Comparison of ENCODE assay signal across 21 cellular contexts in genomic region chr16:10240854-10241613, GRCh38. TPM values are rescaled to one million over a fixed set of nuclear protein-coding genes. Genes with fewer than 3 reads are reported as not detected.
"Had no signal": no experiment of that assay in that cellular context is flagged by ENCODE, and none has a peak within 500 bp of the region (broad histone marks: within the 10 kb centered on the region; RNA-seq: fewer than 3 reads in every experiment).

No MANE protein-coding gene starts in this region.

- H3K9me3 ChIP-seq: body of pancreas, colonic mucosa, stomach, testis, upper lobe of right lung had no signal

- ATAC-seq: activated CD4-positive, alpha-beta T cell treated with anti-CD3 and anti-CD28 coated beads for 36 hours; body of pancreas; right cardiac atrium; upper lobe of right lung had no signal

- H3K79me2 ChIP-seq: hepatocyte had no signal

- H3K27ac ChIP-seq: body of pancreas, colonic mucosa, hepatocyte, stomach, testis, upper lobe of right lung, WERI-Rb-1 had no signal

- H3K4me3 Mint-ChIP-seq: activated CD4-positive, alpha-beta memory T cell treated with anti-CD3 and anti-CD28 coated beads for 36 hours; activated CD4-positive, alpha-beta T cell treated with anti-CD3 and anti-CD28 coated beads for 36 hours; activated naive CD4-positive, alpha-beta T cell treated with anti-CD3 and anti-CD28 coated beads, Interleukin-2, amount 50 U/mL, for 24 hours; activated T-cell treated with anti-CD3 and anti-CD28 coated beads, Interleukin-2, amount 50 U/mL, for 24 hours; nephron had no signal

- H3K4me1 Mint-ChIP-seq: activated CD4-positive, alpha-beta T cell treated with anti-CD3 and anti-CD28 coated beads for 36 hours; activated naive CD4-positive, alpha-beta T cell treated with anti-CD3 and anti-CD28 coated beads, Interleukin-2, amount 50 U/mL, for 24 hours had no signal

- H3K27me3 Mint-ChIP-seq: activated CD4-positive, alpha-beta memory T cell treated with anti-CD3 and anti-CD28 coated beads for 36 hours had no signal

- H3K4me2 ChIP-seq: hepatocyte had no signal

- H3K36me3 ChIP-seq: colonic mucosa, stomach, upper lobe of right lung, WERI-Rb-1 had no signal

- H3K4me3 ChIP-seq: body of pancreas, colonic mucosa, hepatocyte, stomach, testis, upper lobe of right lung had no signal

- H3K9me3 Mint-ChIP-seq: activated CD4-positive, alpha-beta memory T cell treated with anti-CD3 and anti-CD28 coated beads for 36 hours; activated naive CD4-positive, alpha-beta T cell treated with anti-CD3 and anti-CD28 coated beads, Interleukin-2, amount 50 U/mL, for 24 hours; activated T-cell treated with anti-CD3 and anti-CD28 coated beads, Interleukin-2, amount 50 U/mL, for 24 hours; nephron had no signal

- H2AFZ ChIP-seq: hepatocyte had no signal

- H3K4me1 ChIP-seq: body of pancreas, colonic mucosa, testis, upper lobe of right lung had no signal

- H3K27me3 ChIP-seq: body of pancreas, colonic mucosa, hepatocyte, testis, upper lobe of right lung had no signal

- DNase-seq: activated CD4-positive, alpha-beta memory T cell treated with anti-CD3 and anti-CD28 coated beads for 36 hours; activated CD4-positive, alpha-beta T cell treated with anti-CD3 and anti-CD28 coated beads for 36 hours; activated effector memory CD4-positive, alpha-beta T cell treated with Interleukin-2 at 50 U/mL for 16 hours; activated T-cell treated with anti-CD3 and anti-CD28 coated beads, Interleukin-2, amount 50 U/mL, for 24 hours; amniotic stem cell; body of pancreas; central memory CD4-positive, alpha-beta T cell; colonic mucosa; kidney; occipital lobe; right cardiac atrium; small intestine; stomach; upper lobe of right lung; WERI-Rb-1 had no signal

- H3K27ac Mint-ChIP-seq: activated CD4-positive, alpha-beta memory T cell treated with anti-CD3 and anti-CD28 coated beads for 36 hours; activated CD4-positive, alpha-beta T cell treated with anti-CD3 and anti-CD28 coated beads for 36 hours; activated naive CD4-positive, alpha-beta T cell treated with anti-CD3 and anti-CD28 coated beads, Interleukin-2, amount 50 U/mL, for 24 hours; activated T-cell treated with anti-CD3 and anti-CD28 coated beads, Interleukin-2, amount 50 U/mL, for 24 hours; nephron; progenitor cell of endocrine pancreas had no signal

- H3K36me3 Mint-ChIP-seq: activated CD4-positive, alpha-beta memory T cell treated with anti-CD3 and anti-CD28 coated beads for 36 hours; activated naive CD4-positive, alpha-beta T cell treated with anti-CD3 and anti-CD28 coated beads, Interleukin-2, amount 50 U/mL, for 24 hours had no signal

RNA-seq across cellular contexts. Expression of gene GRIN2A, which starts 58.8 kb away (rescaled TPM):
- total RNA-seq: activated CD4-positive, alpha-beta memory T cell treated with anti-CD3 and anti-CD28 coated beads for 36 hours; activated CD4-positive, alpha-beta T cell treated with anti-CD3 and anti-CD28 coated beads for 36 hours; T-helper 1 cell treated with Interleukin-12 subunit alpha and Interleukin-12 subunit beta and Interleukin-4 antibody, amounts not matched to agents 30 ng/mL and 1 ng/mL, for 36 hours had no signal
